Comparison of ENCODE assay signal across 8 cellular contexts in genomic region chr19:14113762-14114414, GRCh38. TPM values are rescaled to one million over a fixed set of nuclear protein-coding genes. Genes with fewer than 3 reads are reported as not detected.
DNase-seq lines count a peak whose midpoint lies in the region; ATAC-seq, FAIRE-seq and TF ChIP-seq lines count a peak whose summit lies in the region.

No MANE protein-coding gene starts in this region.

- H2BK12ac ChIP-seq in mesenchymal stem cell (ENCODE audit: low read length in 2 of 2), result no peak overlapping the region

- no peak overlapping the region for H3K23ac ChIP-seq in mesenchymal stem cell (ENCODE audit: low read length in 2 of 2)

- TF ChIP-seq POLR2A in uterus (IDR thresholded peaks at IDR 0.05), result no peak

- ATAC-seq in GM19023 (IDR thresholded peaks at IDR 0.05; ENCODE audit: unreplicated experiment) (no peak), HG02642 (IDR thresholded peaks at IDR 0.05; ENCODE audit: poor library complexity, unreplicated experiment) (no peak)

- no peak for DNase-seq in GM06990 (ENCODE audit: extremely low read depth, insufficient read length)
- DNase-seq in PC-9, result peak; percentile 20 to 32
- no peak for DNase-seq in astrocyte of the cerebellum (ENCODE audit: low read depth)
- no peak for DNase-seq in mesenchymal stem cell
- no peak for DNase-seq in uterus
- no peak for DNase-seq in RCC 7860 (ENCODE audit: low spot score)

- peak overlapping the region; percentile 80 for H3K9ac ChIP-seq in mesenchymal stem cell (ENCODE audit: low read length)

- H2BK5ac ChIP-seq in mesenchymal stem cell (ENCODE audit: low read depth, low read length, poor library complexity, severe bottlenecking), result no peak overlapping the region

- H4K91ac ChIP-seq in mesenchymal stem cell (ENCODE audit: low read length), result peak overlapping the region; percentile 66

- H2BK15ac ChIP-seq in mesenchymal stem cell (ENCODE audit: low read depth, poor library complexity, severe bottlenecking), result no peak overlapping the region

- POLR2A ChIA-PET in PC-9 (lab: Charles Lee; ENCODE audit: unreplicated experiment), result no interaction called here

- H3K27me3 ChIP-seq in GM06990 (replicated peaks; ENCODE audit: control insufficient read depth, insufficient read depth, low read length) (no peaks in the 10 kb centered on the region), PC-9 (ENCODE audit: insufficient read depth, low read depth) (no peaks in the 10 kb centered on the region), mesenchymal stem cell (ENCODE audit: control insufficient read depth in 1 of 2, insufficient read depth in 1 of 2, low read length in 2 of 2) (no peaks in the 10 kb centered on the region), uterus (no peaks in the 10 kb centered on the region)

- no peak overlapping the region for H2BK120ac ChIP-seq in mesenchymal stem cell (ENCODE audit: low read depth, low read length)

- in situ Hi-C loops in astrocyte of the cerebellum (cut with HindIII; ENCODE audit: low sequenced_read_pairs), result no loop called here

- CTCF ChIA-PET in PC-9 (lab: Charles Lee), result interaction anchor here (0.6 to 1.1 kb wide), 2 partner anchors 23 to 247 kb away, joined by 3 to 4 read pairs; partner anchors contain the start of gene ASF1B

- no peak for FAIRE-seq in RCC 7860 (lab: Jason Lieb, UNC)

- H3K36me3 ChIP-seq in GM06990 (ENCODE audit: control insufficient read depth, insufficient read depth, low read length), result no peaks in the 10 kb centered on the region; the same call in 1 of the 2 replicates
- no peaks in the 10 kb centered on the region for H3K36me3 ChIP-seq in PC-9 (ENCODE audit: low read depth)
- peaks cover 0 to 4% of the 10 kb centered on the region in 2 experiments for H3K36me3 ChIP-seq in mesenchymal stem cell (ENCODE audit: control insufficient read depth in 1 of 2, insufficient read depth in 2 of 2, low read depth in 1 of 2, low read length in 2 of 2)
- no peaks in the 10 kb centered on the region for H3K36me3 ChIP-seq in uterus

- H3K9me2 ChIP-seq in PC-9 (ENCODE audit: insufficient read depth), result no peaks in the 10 kb centered on the region

- H3K79me2 ChIP-seq in PC-9 (ENCODE audit: low read depth), result peaks cover 20% of the 10 kb centered on the region

- peak overlapping the region; percentile 98 for H4K8ac ChIP-seq in mesenchymal stem cell (ENCODE audit: low read length)

- H3K4ac ChIP-seq in mesenchymal stem cell (ENCODE audit: low read depth in 1 of 2, low read length in 2 of 2), result peak overlapping the region in 1 of 2 experiments; percentile 84

- TF ChIP-seq CTCF in GM06990 (IDR thresholded peaks at IDR 0.05; ENCODE audit: insufficient read depth, low read length, poor library complexity, severe bottlenecking), result peak; percentile 56
- TF ChIP-seq CTCF in PC-9 (conservative IDR thresholded peaks at IDR 0.05), result peak; percentile 33; the same call in 1 of the 2 replicates
- TF ChIP-seq CTCF in astrocyte of the cerebellum (IDR thresholded peaks at IDR 0.05; ENCODE audit: low read depth, low read length, missing control alignments), result peak; percentile 8
- TF ChIP-seq CTCF in uterus (IDR thresholded peaks at IDR 0.05), result no peak

- peaks cover 13% of the 10 kb centered on the region for H3K4me1 ChIP-seq in PC-9 (replicated peaks; ENCODE audit: insufficient read depth)
- peaks cover 53% of the 10 kb centered on the region for H3K4me1 ChIP-seq in mesenchymal stem cell (ENCODE audit: control insufficient read depth, insufficient read depth, low read depth, low read length)
- peaks cover 6 to 31% of the 10 kb centered on the region in 2 donors for H3K4me1 ChIP-seq in uterus

- H3K27ac ChIP-seq in PC-9, result no peak overlapping the region
- no peak overlapping the region for H3K27ac ChIP-seq in mesenchymal stem cell (ENCODE audit: low read length, poor library complexity, severe bottlenecking)
- H3K27ac ChIP-seq in uterus, result peak overlapping the region; percentile 81 to 90

- H2AFZ ChIP-seq in PC-9 (no peak overlapping the region), mesenchymal stem cell (ENCODE audit: low read depth, low read length) (no peak overlapping the region)

- WGBS in mesenchymal stem cell, result 93% methylated on average over 18 of the region's 18 CpGs

- no peaks in the 10 kb centered on the region for H3K9me3 ChIP-seq in PC-9 (ENCODE audit: insufficient read depth, low read depth)
- no peaks in the 10 kb centered on the region for H3K9me3 ChIP-seq in mesenchymal stem cell (ENCODE audit: control insufficient read depth, low read length)
- no peaks in the 10 kb centered on the region for H3K9me3 ChIP-seq in uterus

- intact Hi-C loops in PC-9 (cut with micrococcal nuclease; ENCODE audit: unreplicated experiment) (no loop called here), uterus (cut with DNase I; ENCODE audit: low total_unique reads) (no loop called here)

- no peaks in the 10 kb centered on the region for H4K20me1 ChIP-seq in PC-9 (ENCODE audit: insufficient read depth)

- no peak overlapping the region for H3K4me2 ChIP-seq in PC-9
- no peak overlapping the region for H3K4me2 ChIP-seq in mesenchymal stem cell (ENCODE audit: low read length, poor library complexity, severe bottlenecking)

- H3F3A ChIP-seq in PC-9 (ENCODE audit: insufficient read depth, low read depth), result peaks cover 33% of the 10 kb centered on the region

- H2AK5ac ChIP-seq in mesenchymal stem cell (ENCODE audit: low read length, severe bottlenecking), result peak overlapping the region; percentile 57

- no peak overlapping the region for H3K14ac ChIP-seq in mesenchymal stem cell (ENCODE audit: low read length in 2 of 2)

- BruUV-seq in PC-9 (replicated peaks; lab: Mats Ljungman, UMichigan), result no TSS peak

- no peak overlapping the region for H3K4me3 ChIP-seq in GM06990 (replicated peaks; ENCODE audit: low read depth, low read length)
- H3K4me3 ChIP-seq in PC-9, result no peak overlapping the region
- no peak overlapping the region for H3K4me3 ChIP-seq in astrocyte of the cerebellum (ENCODE audit: low read depth, low read length)
- H3K4me3 ChIP-seq in mesenchymal stem cell (ENCODE audit: insufficient read depth in 1 of 2, low read depth in 1 of 2, low read length in 2 of 2), result no peak overlapping the region
- no peak overlapping the region for H3K4me3 ChIP-seq in uterus

- H3K79me1 ChIP-seq in mesenchymal stem cell (replicated peaks; ENCODE audit: low read length, poor library complexity, severe bottlenecking), result peaks cover 45% of the 10 kb centered on the region

- H3K18ac ChIP-seq in mesenchymal stem cell (ENCODE audit: low read depth in 1 of 2, low read length in 2 of 2), result peak overlapping the region; percentile 54 to 93

RNA-seq across cellular contexts. Expression of gene PRKACA, which starts 3.7 kb away (rescaled TPM):
- total RNA-seq in PC-9 (2021) (62.0 and 82.8 TPM in 2 replicates), uterus (100 to 1,000 TPM in 1 of 4 donors, 10 to 100 TPM in 2, 1 to 10 TPM in 1; 4.9 to 135 (median 74.2) TPM)
- 96.5 TPM for polyA plus RNA-seq in mesenchymal stem cell (2013, experiment 1 of 2)
- 94.5 TPM for polyA plus RNA-seq in mesenchymal stem cell (2013, experiment 2 of 2)

RNA-seq across cellular contexts. Expression of gene ASF1B, which starts 22.5 kb away (rescaled TPM):
- total RNA-seq in PC-9 (2021) (67.4 and 71.2 TPM in 2 replicates), uterus (10 to 100 TPM in 1 of 4 donors, not detected in 3; 16.7 TPM)
- polyA plus RNA-seq in mesenchymal stem cell (2013, experiment 1 of 2), result 3.5 TPM
- polyA plus RNA-seq in mesenchymal stem cell (2013, experiment 2 of 2), result 3.5 TPM

RNA-seq across cellular contexts. Expression of gene SAMD1, which starts 23.3 kb away (rescaled TPM):
- total RNA-seq in PC-9 (2021) (50.3 and 54.7 TPM in 2 replicates), uterus (10 to 100 TPM in 3 of 4 donors, 1 to 10 TPM in 1; 6.9 to 57.8 (median 24.1) TPM)
- polyA plus RNA-seq in mesenchymal stem cell (2013, experiment 1 of 2), result 27.9 TPM
- polyA plus RNA-seq in mesenchymal stem cell (2013, experiment 2 of 2), result 26.5 TPM

RNA-seq across cellular contexts. Expression of gene C19orf67, which starts 28.3 kb away (rescaled TPM):
- not detected in 2 replicates for total RNA-seq in PC-9 (2021)
- not detected for polyA plus RNA-seq in mesenchymal stem cell (2013, experiment 1 of 2)
- not detected for polyA plus RNA-seq in mesenchymal stem cell (2013, experiment 2 of 2)
- 1 to 10 TPM in 1 of 4 donors, not detected in 3; 1.7 TPM for total RNA-seq in uterus

RNA-seq across cellular contexts. Expression of gene MISP3, which starts 41.3 kb away (rescaled TPM):
- 6.7 and 10.5 TPM in 2 replicates for total RNA-seq in PC-9 (2021)
- polyA plus RNA-seq in mesenchymal stem cell (2013, experiment 1 of 2), result 0.68 TPM
- 0.47 TPM for polyA plus RNA-seq in mesenchymal stem cell (2013, experiment 2 of 2)
- 10 to 100 TPM in 1 of 4 donors, 1 to 10 TPM in 1, under 1 TPM in 1, not detected in 1; 0.55 to 23.8 (median 2.0) TPM for total RNA-seq in uterus

Comparison
In these comparisons a context has a peak if more than half of its experiments do, and no peak if none do; other contexts are left out.
1. DNase-seq: peak in PC-9 (2 of 2); none in GM06990 (single experiment), astrocyte of the cerebellum (single experiment), mesenchymal stem cell (single experiment), uterus (0 of 2) and RCC 7860 (single experiment).
2. CTCF ChIP-seq: peak in GM06990 (single experiment), PC-9 (single experiment) and astrocyte of the cerebellum (single experiment); none in uterus (0 of 4).
3. H3K27ac ChIP-seq: peak in uterus (2 of 2); none in PC-9 (single experiment) and mesenchymal stem cell (single experiment).